Comparison of ENCODE assay signal across 8 cellular contexts in the genomic region with DNA sequence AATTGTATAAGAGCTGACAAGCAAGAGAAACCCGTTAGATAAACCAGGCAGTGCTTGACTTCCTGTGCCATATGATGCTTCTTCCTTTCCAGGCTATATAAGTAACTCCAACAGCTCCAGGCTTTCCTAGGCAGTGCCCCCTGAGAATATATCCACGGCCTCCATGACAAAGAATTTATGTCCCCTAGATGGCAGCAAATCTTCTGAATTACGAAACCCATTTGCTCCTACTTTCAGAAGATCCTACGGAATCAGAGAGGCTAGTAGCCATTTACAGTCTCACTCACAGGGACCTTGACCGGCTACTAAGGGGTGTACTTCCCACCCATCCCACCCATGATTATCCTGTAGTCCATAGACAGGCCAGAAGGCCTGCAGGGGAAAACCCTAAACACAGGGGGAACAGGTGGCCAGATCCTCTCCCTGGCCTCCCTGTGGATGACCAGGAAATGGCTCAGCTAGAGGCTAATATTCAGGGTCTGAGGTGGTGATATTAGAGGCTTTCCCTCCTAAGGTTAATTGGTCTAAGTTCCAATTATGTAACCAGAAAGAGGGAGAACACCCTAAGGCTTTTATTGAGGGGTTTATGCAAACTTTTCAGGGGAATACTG.
DNase-seq lines count a peak whose midpoint lies in the region; ATAC-seq, FAIRE-seq and TF ChIP-seq lines count a peak whose summit lies in the region.

No MANE protein-coding gene starts in this region.

- H3K9ac ChIP-seq in GM12878 (ENCODE audit: control insufficient read depth, insufficient read depth, low read length) = no peak overlapping the region

- H3K4me2 ChIP-seq in GM12878 (ENCODE audit: control insufficient read depth, insufficient read depth) = no peak overlapping the region

- ATAC-seq in GM12878 (peak; percentile 49), lower lobe of right lung (peak in 1 of 2 donors; percentile 31), GM21786 (IDR thresholded peaks at IDR 0.05; ENCODE audit: unreplicated experiment) (no peak)

- H3K36me3 ChIP-seq in GM12878 (ENCODE audit: control insufficient read depth in 2 of 2, insufficient read depth in 2 of 2, low read length in 1 of 2) (no peaks in the 10 kb centered on the region), lower lobe of right lung (no peaks in the 10 kb centered on the region)

- CTCF ChIA-PET in GM12878 (lab: Yijun Ruan, JAX) = interaction anchor here (0.6 to 2.0 kb wide), 15 partner anchors 10 to 997 kb away, joined by 3 to 8 read pairs (median 3); a partner anchor contains a TSS

- H3K27me3 ChIP-seq in GM12878 (replicated peaks in 1 of 2; ENCODE audit: control insufficient read depth in 2 of 2, insufficient read depth in 2 of 2, low read length in 1 of 2) (no peaks in the 10 kb centered on the region), lower lobe of right lung (ENCODE audit: low read depth) (no peaks in the 10 kb centered on the region)

- FAIRE-seq in GM12878 (lab: Jason Lieb, UNC) = no peak

- H3K4me3 ChIP-seq in LNCaP clone FGC (ENCODE audit: low read depth, low read length) (no peak overlapping the region), GM12878 (no peak overlapping the region), lower lobe of right lung (no peak overlapping the region)

- no peak for TF ChIP-seq EP300 in GM12878 (IDR thresholded peaks at IDR 0.05; ENCODE audit: borderline replicate concordance in 1 of 2, control insufficient read depth in 1 of 2, low read depth in 2 of 2, low read length in 2 of 2)

- H3K27ac ChIP-seq in GM12878 (ENCODE audit: control insufficient read depth, insufficient read depth) (no peak overlapping the region), lower lobe of right lung (no peak overlapping the region)

- RAD21 ChIA-PET in GM12878 (lab: Charles Lee; ENCODE audit: unreplicated experiment) = interaction anchor here (0.9 kb wide), 1 partner anchor 67 kb away, joined by 3 read pairs; no protein-coding TSS in a partner anchor

- POLR2A ChIA-PET in GM12878 (lab: Charles Lee) = no interaction called here

- WGBS in GM12878 (ENCODE audit: insufficient coverage, insufficient replicate concordance, low lambda C conversion rate, missing lambda C conversion rate) = 8% methylated on average over 5 of the region's 5 CpGs

- TF ChIP-seq CTCF in LNCaP clone FGC (IDR thresholded peaks at IDR 0.05; ENCODE audit: control insufficient read depth, extremely low read depth, insufficient read depth) (peak; percentile 49), GM12878 (IDR thresholded peaks at IDR 0.05 in 2 of 3, conservative IDR thresholded peaks at IDR 0.05 in 1 of 3; ENCODE audit: control insufficient read depth in 2 of 3, extremely low read depth in 1 of 3, insufficient read depth in 1 of 3, low read depth in 3 of 3, low read length in 3 of 3) (peak in 2 of 3 experiments; percentile 25 to 27; a peak in 2 of 6 replicates), lower lobe of right lung (IDR thresholded peaks at IDR 0.05) (peak; percentile 22)

- no peak for TF ChIP-seq RAD21 in GM12878 (IDR thresholded peaks at IDR 0.05; ENCODE audit: insufficient read depth, low read depth, low read length)

- H3K79me2 ChIP-seq in GM12878 (ENCODE audit: control insufficient read depth, insufficient read depth, low read length) = no peaks in the 10 kb centered on the region

- H2AFZ ChIP-seq in GM12878 (ENCODE audit: control insufficient read depth, low read depth, low read length) = no peak overlapping the region

- in situ Hi-C loops in GM12878 (cut with MboI) = no loop called here

- intact Hi-C loops in GM12878 (cut with micrococcal nuclease; ENCODE audit: unreplicated experiment) (no loop called here), lower lobe of right lung (cut with DNase I) (no loop called here), posterior cingulate gyrus (cut with DNase I) (no loop called here)

- no TSS peak for BruUV-seq in GM12878 (replicated peaks; lab: Mats Ljungman, UMichigan)

- H3K9me3 ChIP-seq in GM12878 (replicated peaks; ENCODE audit: control insufficient read depth, insufficient read depth, low read length) (no peaks in the 10 kb centered on the region), lower lobe of right lung (no peaks in the 10 kb centered on the region)

- H4K20me1 ChIP-seq in GM12878 (ENCODE audit: control insufficient read depth, insufficient read depth) = no peaks in the 10 kb centered on the region

- H3K4me1 ChIP-seq in GM12878 (ENCODE audit: control insufficient read depth, insufficient read depth, low read length) (no peaks in the 10 kb centered on the region), lower lobe of right lung (no peaks in the 10 kb centered on the region)

- SMC1A ChIA-PET in GM12878 (lab: Charles Lee; ENCODE audit: uncharacterized antibody, unreplicated experiment) = interaction anchor here (1.3 to 1.7 kb wide), 6 partner anchors 24 to 347 kb away, joined by 3 to 5 read pairs (median 4); no protein-coding TSS in a partner anchor

- DNase-seq in DMS114 treated with DMSO at 0.1 percent for 48 hours (lab: John Stamatoyannopoulos, UW; ENCODE audit: unreplicated experiment) (peak; percentile 39), LNCaP clone FGC (ENCODE audit: low read depth) (no peak), GM12878 (ENCODE audit: low read depth, low spot score) (no peak), lower lobe of right lung (no peak), posterior cingulate gyrus (no peak)
- no peak for DNase-seq in activated CD4-positive, alpha-beta T cell treated with anti-CD3 and anti-CD28 coated beads for 1 hour
- DNase-seq in activated CD8-positive, alpha-beta memory T cell treated with anti-CD3 and anti-CD28 coated beads, Interleukin-2, amount 50 U/mL, for 4 hours = no peak

- no peak for TF ChIP-seq POLR2A in GM12878 (IDR thresholded peaks at IDR 0.05; ENCODE audit: low read depth, low read length)

TF ChIP-seq in GM12878, 131 proteins besides CTCF, POLR2A, EP300 and RAD21:
- TF ChIP-seq, protein P1, sequence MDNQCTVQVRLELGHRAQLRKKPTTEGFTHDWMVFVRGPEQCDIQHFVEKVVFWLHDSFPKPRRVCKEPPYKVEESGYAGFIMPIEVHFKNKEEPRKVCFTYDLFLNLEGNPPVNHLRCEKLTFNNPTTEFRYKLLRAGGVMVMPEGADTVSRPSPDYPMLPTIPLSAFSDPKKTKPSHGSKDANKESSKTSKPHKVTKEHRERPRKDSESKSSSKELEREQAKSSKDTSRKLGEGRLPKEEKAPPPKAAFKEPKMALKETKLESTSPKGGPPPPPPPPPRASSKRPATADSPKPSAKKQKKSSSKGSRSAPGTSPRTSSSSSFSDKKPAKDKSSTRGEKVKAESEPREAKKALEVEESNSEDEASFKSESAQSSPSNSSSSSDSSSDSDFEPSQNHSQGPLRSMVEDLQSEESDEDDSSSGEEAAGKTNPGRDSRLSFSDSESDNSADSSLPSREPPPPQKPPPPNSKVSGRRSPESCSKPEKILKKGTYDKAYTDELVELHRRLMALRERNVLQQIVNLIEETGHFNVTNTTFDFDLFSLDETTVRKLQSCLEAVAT (IDR thresholded peaks at IDR 0.05) = no peak
- TF ChIP-seq KAT2A (conservative IDR thresholded peaks at IDR 0.05; ENCODE audit: control insufficient read depth, low read depth, low read length) (no peak), EZH2 (IDR thresholded peaks at IDR 0.05; ENCODE audit: borderline replicate concordance, control insufficient read depth, low read depth, low read length) (no peak), SMAD5 (IDR thresholded peaks at IDR 0.05; ENCODE audit: low read depth) (no peak)
- TF ChIP-seq, protein P2, sequence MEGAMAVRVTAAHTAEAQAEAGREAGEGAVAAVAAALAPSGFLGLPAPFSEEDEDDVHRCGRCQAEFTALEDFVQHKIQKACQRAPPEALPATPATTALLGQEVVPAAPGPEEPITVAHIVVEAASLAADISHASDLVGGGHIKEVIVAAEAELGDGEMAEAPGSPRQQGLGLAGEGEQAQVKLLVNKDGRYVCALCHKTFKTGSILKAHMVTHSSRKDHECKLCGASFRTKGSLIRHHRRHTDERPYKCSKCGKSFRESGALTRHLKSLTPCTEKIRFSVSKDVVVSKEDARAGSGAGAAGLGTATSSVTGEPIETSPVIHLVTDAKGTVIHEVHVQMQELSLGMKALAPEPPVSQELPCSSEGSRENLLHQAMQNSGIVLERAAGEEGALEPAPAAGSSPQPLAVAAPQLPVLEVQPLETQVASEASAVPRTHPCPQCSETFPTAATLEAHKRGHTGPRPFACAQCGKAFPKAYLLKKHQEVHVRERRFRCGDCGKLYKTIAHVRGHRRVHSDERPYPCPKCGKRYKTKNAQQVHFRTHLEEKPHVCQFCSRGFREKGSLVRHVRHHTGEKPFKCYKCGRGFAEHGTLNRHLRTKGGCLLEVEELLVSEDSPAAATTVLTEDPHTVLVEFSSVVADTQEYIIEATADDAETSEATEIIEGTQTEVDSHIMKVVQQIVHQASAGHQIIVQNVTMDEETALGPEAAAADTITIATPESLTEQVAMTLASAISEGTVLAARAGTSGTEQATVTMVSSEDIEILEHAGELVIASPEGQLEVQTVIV (IDR thresholded peaks at IDR 0.05; ENCODE audit: borderline replicate concordance, partially characterized antibody) = no peak
